22 cellular contexts compared by ENCODE assay signal in the genomic region with DNA sequence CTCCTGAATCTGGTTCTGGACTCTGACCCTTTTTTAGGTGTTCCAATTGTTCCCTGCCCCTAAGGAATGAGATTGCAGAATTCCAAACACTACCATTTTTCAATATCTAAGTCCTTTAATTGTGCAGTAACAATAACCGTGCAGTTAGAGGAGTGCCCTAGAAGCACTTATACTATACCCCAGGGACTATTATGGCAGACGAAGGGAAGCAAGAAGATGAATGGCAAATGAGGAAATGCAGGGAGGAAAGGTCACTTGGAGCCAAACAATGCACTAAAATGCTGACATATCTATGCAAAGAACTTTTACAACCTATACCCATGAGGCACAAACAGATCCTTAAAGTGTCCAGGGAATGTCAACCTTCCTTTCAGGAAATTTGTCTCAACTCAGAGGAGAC.
"Had no signal": no experiment of that assay in that cellular context is flagged by ENCODE, and none has a peak within 500 bp of the region (broad histone marks: within the 10 kb centered on the region; RNA-seq: fewer than 3 reads in every experiment).

No MANE protein-coding gene starts in this region.

- H3K4me1 Mint-ChIP-seq: activated CD4-positive, alpha-beta T cell treated with anti-CD3 and anti-CD28 coated beads for 36 hours; activated naive CD4-positive, alpha-beta T cell treated with anti-CD3 and anti-CD28 coated beads, Interleukin-2, amount 10 ng/mL, durations not matched to agents 7 days and 5 days; naive thymus-derived CD8-positive, alpha-beta T cell had no signal

- H3K4me3 ChIP-seq: lower lobe of right lung, neural progenitor cell, thyroid gland had no signal

- H3K4me3 Mint-ChIP-seq: activated CD4-positive, alpha-beta T cell treated with anti-CD3 and anti-CD28 coated beads for 36 hours; activated naive CD4-positive, alpha-beta T cell treated with anti-CD3 and anti-CD28 coated beads, Interleukin-2, amount 10 ng/mL, durations not matched to agents 7 days and 5 days; activated T-cell treated with anti-CD3 and anti-CD28 coated beads, Interleukin-2, amount 50 U/mL, for 4 hours; naive thymus-derived CD8-positive, alpha-beta T cell; neural progenitor cell; stimulated activated naive CD8-positive, alpha-beta T cell treated with anti-CD3 and anti-CD28 coated beads, Interleukin-15, Interleukin-2, amounts not matched to agents 100 ng/mL and 50 ng/mL, for 24 hours; T-helper 1 cell treated with Interleukin-12 subunit alpha and Interleukin-12 subunit beta and Interleukin-4 antibody, amounts not matched to agents 30 μg/mL and 1 μg/mL, for 36 hours; WTC11 had no signal

- H3K27ac ChIP-seq: epithelial cell of prostate, lower lobe of right lung, neural progenitor cell, thyroid gland had no signal

- H3K9me3 Mint-ChIP-seq: activated naive CD4-positive, alpha-beta T cell treated with anti-CD3 and anti-CD28 coated beads, Interleukin-2, amount 10 ng/mL, durations not matched to agents 7 days and 5 days; naive thymus-derived CD8-positive, alpha-beta T cell; neural progenitor cell; T-helper 1 cell treated with Interleukin-12 subunit alpha and Interleukin-12 subunit beta and Interleukin-4 antibody, amounts not matched to agents 30 μg/mL and 1 μg/mL, for 36 hours had no signal

- H3K27me3 ChIP-seq: neural progenitor cell, thyroid gland had no signal

- DNase-seq: activated CD4-positive, alpha-beta T cell treated with anti-CD3 and anti-CD28 coated beads for 36 hours; activated CD4-positive, alpha-beta T cell treated with anti-CD3 and anti-CD28 coated beads, Interleukin-2, amount 50 U/mL, for 48 hours; activated CD8-positive, alpha-beta memory T cell treated with anti-CD3 and anti-CD28 coated beads, Interleukin-2, amount 50 U/mL, for 48 hours; activated effector memory CD4-positive, alpha-beta T cell treated with anti-CD3 and anti-CD28 coated beads, Interleukin-2, amount 50 U/mL, for 16 hours; activated naive CD4-positive, alpha-beta T cell treated with anti-CD3 and anti-CD28 coated beads, Interleukin-2, amount 10 ng/mL, durations not matched to agents 7 days and 5 days; activated T-cell treated with anti-CD3 and anti-CD28 coated beads, Interleukin-2, amount 50 U/mL, for 4 hours; amygdala; cerebellar nuclear complex; foreskin fibroblast; lower lobe of right lung; naive thymus-derived CD8-positive, alpha-beta T cell; stimulated activated CD4-positive, alpha-beta T cell treated with anti-CD3 and anti-CD28 coated beads, Interleukin-12 subunit alpha, Interleukin-12 subunit beta, amount 100 ng/mL, for 4 hours; stimulated activated CD4-positive, alpha-beta T cell treated with anti-CD3 and anti-CD28 coated beads, Interleukin-4, amount 100 ng/mL, for 4 hours; substantia nigra; T1000; thyroid gland had no signal

- H3K36me3 Mint-ChIP-seq: activated naive CD4-positive, alpha-beta T cell treated with anti-CD3 and anti-CD28 coated beads, Interleukin-2, amount 10 ng/mL, durations not matched to agents 7 days and 5 days; naive thymus-derived CD8-positive, alpha-beta T cell; neural progenitor cell; WTC11 had no signal

- H3K4me1 ChIP-seq: lower lobe of right lung, neural progenitor cell, thyroid gland had no signal

- H3K36me3 ChIP-seq: lower lobe of right lung, neural progenitor cell, thyroid gland had no signal

- H3K9me3 ChIP-seq: lower lobe of right lung, thyroid gland had no signal

- H3K27ac Mint-ChIP-seq: activated CD4-positive, alpha-beta T cell treated with anti-CD3 and anti-CD28 coated beads for 36 hours; activated naive CD4-positive, alpha-beta T cell treated with anti-CD3 and anti-CD28 coated beads, Interleukin-2, amount 10 ng/mL, durations not matched to agents 7 days and 5 days; naive thymus-derived CD8-positive, alpha-beta T cell; neural progenitor cell; progenitor cell of endocrine pancreas; stimulated activated naive CD8-positive, alpha-beta T cell treated with anti-CD3 and anti-CD28 coated beads, Interleukin-15, Interleukin-2, amounts not matched to agents 100 ng/mL and 50 ng/mL, for 24 hours; T-helper 1 cell treated with Interleukin-12 subunit alpha and Interleukin-12 subunit beta and Interleukin-4 antibody, amounts not matched to agents 30 μg/mL and 1 μg/mL, for 36 hours; WTC11 had no signal

- H3K27me3 Mint-ChIP-seq: activated CD4-positive, alpha-beta T cell treated with anti-CD3 and anti-CD28 coated beads for 36 hours; activated naive CD4-positive, alpha-beta T cell treated with anti-CD3 and anti-CD28 coated beads, Interleukin-2, amount 10 ng/mL, durations not matched to agents 7 days and 5 days; progenitor cell of endocrine pancreas; stimulated activated naive CD8-positive, alpha-beta T cell treated with anti-CD3 and anti-CD28 coated beads, Interleukin-15, Interleukin-2, amounts not matched to agents 100 ng/mL and 50 ng/mL, for 24 hours had no signal
